21 cellular contexts compared by ENCODE assay signal in genomic region chr15:29003446-29004233, GRCh38.
DNase-seq lines count a peak whose midpoint lies in the region; ATAC-seq lines count a peak whose summit lies in the region.
"Had no signal": no experiment of that assay in that cellular context is flagged by ENCODE, and none has a peak within 500 bp of the region (broad histone marks: within the 10 kb centered on the region; RNA-seq: fewer than 3 reads in every experiment).

No MANE protein-coding gene starts in this region.

- H3K36me3 Mint-ChIP-seq in stimulated activated naive CD8-positive, alpha-beta T cell treated with anti-CD3 and anti-CD28 coated beads, Interleukin-15, Interleukin-2, amounts not matched to agents 100 ng/mL and 50 ng/mL, for 24 hours (ENCODE audit: low read depth), result peaks cover 8% of the 10 kb centered on the region
- peaks cover 8% of the 10 kb centered on the region for H3K36me3 Mint-ChIP-seq in activated naive CD8-positive, alpha-beta T cell treated with anti-CD3 and anti-CD28 coated beads, Interleukin-2, amount 50 U/mL, for 24 hours (ENCODE audit: low read depth)
- H3K36me3 Mint-ChIP-seq in naive thymus-derived CD8-positive, alpha-beta T cell, result peaks cover 8 to 51% (median 11%) of the 10 kb centered on the region in 3 donors

- peaks cover 23% of the 10 kb centered on the region for H3K4me1 Mint-ChIP-seq in stimulated activated naive CD8-positive, alpha-beta T cell treated with anti-CD3 and anti-CD28 coated beads, Interleukin-15, Interleukin-2, amounts not matched to agents 100 ng/mL and 50 ng/mL, for 24 hours (ENCODE audit: low read depth)
- peaks cover 24% of the 10 kb centered on the region for H3K4me1 Mint-ChIP-seq in activated naive CD8-positive, alpha-beta T cell treated with anti-CD3 and anti-CD28 coated beads, Interleukin-2, amount 50 U/mL, for 24 hours
- H3K4me1 Mint-ChIP-seq in naive thymus-derived CD8-positive, alpha-beta T cell, result peaks cover 43 to 77% (median 60%) of the 10 kb centered on the region in 4 donors
- H3K4me1 Mint-ChIP-seq: B cell had no signal

- H3K27me3 Mint-ChIP-seq in stimulated activated naive CD8-positive, alpha-beta T cell treated with anti-CD3 and anti-CD28 coated beads, Interleukin-15, Interleukin-2, amounts not matched to agents 100 ng/mL and 50 ng/mL, for 24 hours, result no peaks in the 10 kb centered on the region
- no peaks in the 10 kb centered on the region for H3K27me3 Mint-ChIP-seq in activated naive CD8-positive, alpha-beta T cell treated with anti-CD3 and anti-CD28 coated beads, Interleukin-2, amount 50 U/mL, for 24 hours
- H3K27me3 Mint-ChIP-seq in naive thymus-derived CD8-positive, alpha-beta T cell, result no peaks in the 10 kb centered on the region
- H3K27me3 Mint-ChIP-seq: B cell, T-helper 17 cell had no signal

- no peak for ATAC-seq in stimulated activated naive CD8-positive, alpha-beta T cell treated with anti-CD3 and anti-CD28 coated beads, Interleukin-15, Interleukin-2, amounts not matched to agents 100 U/mL and 50 U/mL, for 24 hours
- ATAC-seq in activated naive CD8-positive, alpha-beta T cell treated with anti-CD3 and anti-CD28 coated beads, Interleukin-2, amount 50 U/mL, for 24 hours, result peak; percentile 52
- peak; percentile 58 to 82 for ATAC-seq in naive thymus-derived CD8-positive, alpha-beta T cell
- ATAC-seq in GM19463 (IDR thresholded peaks at IDR 0.05; ENCODE audit: unreplicated experiment), result no peak
- ATAC-seq: heart left ventricle, T-helper 17 cell had no signal

- POLR2A ChIA-PET in naive thymus-derived CD8-positive, alpha-beta T cell (lab: Charles Lee), result interaction anchor here (1.1 kb wide), 1 partner anchor 116 kb away, joined by 3 read pairs; no protein-coding TSS in a partner anchor

- no peak overlapping the region for H3K4me3 Mint-ChIP-seq in stimulated activated naive CD8-positive, alpha-beta T cell treated with anti-CD3 and anti-CD28 coated beads, Interleukin-15, Interleukin-2, amounts not matched to agents 100 ng/mL and 50 ng/mL, for 24 hours
- no peak overlapping the region for H3K4me3 Mint-ChIP-seq in activated naive CD8-positive, alpha-beta T cell treated with anti-CD3 and anti-CD28 coated beads, Interleukin-2, amount 50 U/mL, for 24 hours
- H3K4me3 Mint-ChIP-seq in naive thymus-derived CD8-positive, alpha-beta T cell, result peak overlapping the region in 8 of 10 donors; percentile 24 to 74 (median 54)
- H3K4me3 Mint-ChIP-seq: activated T-helper 1 cell treated with anti-CD3 and anti-CD28 coated beads, Interleukin-12 subunit alpha, Interleukin-12 subunit beta, Interleukin-2, Interleukin-4 antibody, amounts not matched to agents 30 ng/mL and 10 ng/mL and 1 ng/mL, durations not matched to agents 14 hours and 24 hours and 36 hours; B cell; T-helper 17 cell had no signal

- H3K9me3 Mint-ChIP-seq in stimulated activated naive CD8-positive, alpha-beta T cell treated with anti-CD3 and anti-CD28 coated beads, Interleukin-15, Interleukin-2, amounts not matched to agents 100 ng/mL and 50 ng/mL, for 24 hours, result peaks cover 7% of the 10 kb centered on the region
- peaks cover 6% of the 10 kb centered on the region for H3K9me3 Mint-ChIP-seq in activated naive CD8-positive, alpha-beta T cell treated with anti-CD3 and anti-CD28 coated beads, Interleukin-2, amount 50 U/mL, for 24 hours
- peaks cover 0 to 6% (median 0%) of the 10 kb centered on the region in 9 donors for H3K9me3 Mint-ChIP-seq in naive thymus-derived CD8-positive, alpha-beta T cell

- DNase-seq in stimulated activated naive CD8-positive, alpha-beta T cell treated with anti-CD3 and anti-CD28 coated beads, Interleukin-15, Interleukin-2, amounts not matched to agents 100 U/mL and 50 U/mL, for 24 hours, result no peak
- no peak for DNase-seq in activated naive CD8-positive, alpha-beta T cell treated with anti-CD3 and anti-CD28 coated beads, Interleukin-2, amount 50 U/mL, for 24 hours
- peak in 2 of 10 donors; percentile 22 to 26 for DNase-seq in naive thymus-derived CD8-positive, alpha-beta T cell
- DNase-seq in NCI-H1417 (lab: John Stamatoyannopoulos, UW), result no peak
- no peak for DNase-seq in activated CD8-positive, alpha-beta memory T cell treated with anti-CD3 and anti-CD28 coated beads, Interleukin-2, amount 50 U/mL, for 48 hours
- no peak for DNase-seq in activated CD4-positive, alpha-beta T cell treated with anti-CD3 and anti-CD28 coated beads, Interleukin-2, amount 50 U/mL, for 48 hours
- DNase-seq: activated CD4-positive, alpha-beta T cell treated with anti-CD3 and anti-CD28 coated beads for 1 hour; dermis blood vessel endothelial cell; DMS53; heart left ventricle; MV-4-11; NCI-H1694; NCI-H2171; NCI-H524 treated with DMSO at 0.1 percent for 48 hours; occipital lobe; stimulated activated CD4-positive, alpha-beta T cell treated with anti-CD3 and anti-CD28 coated beads, Interleukin-1b, Interleukin-23, amount 100 ng/mL, for 48 hours; T-helper 17 cell had no signal

- peak overlapping the region; percentile 5 for H3K27ac Mint-ChIP-seq in stimulated activated naive CD8-positive, alpha-beta T cell treated with anti-CD3 and anti-CD28 coated beads, Interleukin-15, Interleukin-2, amounts not matched to agents 100 ng/mL and 50 ng/mL, for 24 hours
- H3K27ac Mint-ChIP-seq in activated naive CD8-positive, alpha-beta T cell treated with anti-CD3 and anti-CD28 coated beads, Interleukin-2, amount 50 U/mL, for 24 hours, result peak overlapping the region; percentile 48
- peak overlapping the region in 9 of 10 donors; percentile 21 to 93 (median 57) for H3K27ac Mint-ChIP-seq in naive thymus-derived CD8-positive, alpha-beta T cell
- H3K27ac Mint-ChIP-seq: activated T-helper 1 cell treated with anti-CD3 and anti-CD28 coated beads, Interleukin-12 subunit alpha, Interleukin-12 subunit beta, Interleukin-2, Interleukin-4 antibody, amounts not matched to agents 30 ng/mL and 10 ng/mL and 1 ng/mL, durations not matched to agents 14 hours and 24 hours and 36 hours; B cell; T-helper 17 cell had no signal

Comparison
In these comparisons a context has a peak if more than half of its experiments do, and no peak if none do; other contexts are left out.
1. H3K27ac Mint-ChIP-seq: peak in every context shown above with its lines; median percentile 57 in naive thymus-derived CD8-positive, alpha-beta T cell; 48 in activated naive CD8-positive, alpha-beta T cell treated with anti-CD3 and anti-CD28 coated beads, Interleukin-2, amount 50 U/mL, for 24 hours; 5 in stimulated activated naive CD8-positive, alpha-beta T cell treated with anti-CD3 and anti-CD28 coated beads, Interleukin-15, Interleukin-2, amounts not matched to agents 100 ng/mL and 50 ng/mL, for 24 hours.
2. H3K4me3 Mint-ChIP-seq: peak in naive thymus-derived CD8-positive, alpha-beta T cell (8 of 10); none in stimulated activated naive CD8-positive, alpha-beta T cell treated with anti-CD3 and anti-CD28 coated beads, Interleukin-15, Interleukin-2, amounts not matched to agents 100 ng/mL and 50 ng/mL, for 24 hours (single experiment) and activated naive CD8-positive, alpha-beta T cell treated with anti-CD3 and anti-CD28 coated beads, Interleukin-2, amount 50 U/mL, for 24 hours (single experiment).
3. ATAC-seq: peak in activated naive CD8-positive, alpha-beta T cell treated with anti-CD3 and anti-CD28 coated beads, Interleukin-2, amount 50 U/mL, for 24 hours (single experiment) and naive thymus-derived CD8-positive, alpha-beta T cell (2 of 2); none in stimulated activated naive CD8-positive, alpha-beta T cell treated with anti-CD3 and anti-CD28 coated beads, Interleukin-15, Interleukin-2, amounts not matched to agents 100 U/mL and 50 U/mL, for 24 hours (single experiment) and GM19463 (single experiment).